ENCODE assay signal across 20 cellular contexts in the genomic region with DNA sequence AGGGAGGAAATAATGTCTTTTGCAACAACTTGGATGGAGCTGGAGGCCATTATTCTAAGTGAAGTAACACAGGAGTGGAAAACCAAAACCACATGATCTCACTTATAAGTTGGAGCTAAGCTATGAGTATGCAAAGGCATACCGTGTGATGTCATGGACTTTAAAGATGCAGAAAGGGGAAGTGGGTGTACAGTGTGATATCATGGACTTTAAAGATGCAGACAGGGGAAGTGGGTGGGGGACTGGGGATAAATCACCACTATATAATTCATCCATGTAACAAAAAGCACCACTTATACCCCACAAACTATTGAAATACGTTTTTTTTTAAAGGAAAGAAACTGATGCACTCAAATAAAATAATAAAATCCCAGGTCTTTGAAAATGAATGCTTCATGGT. TPM values are rescaled to one million over a fixed set of nuclear protein-coding genes. Genes with fewer than 3 reads are reported as not detected.
DNase-seq lines count a peak whose midpoint lies in the region; ATAC-seq and TF ChIP-seq lines count a peak whose summit lies in the region.
"Had no signal": no experiment of that assay in that cellular context is flagged by ENCODE, and none has a peak within 500 bp of the region (broad histone marks: within the 10 kb centered on the region; RNA-seq: fewer than 3 reads in every experiment).

No MANE protein-coding gene starts in this region.

- no peak overlapping the region for H3K4me3 ChIP-seq in fibroblast of mammary gland (ENCODE audit: control insufficient read depth, low read depth, low read length)
- no peak overlapping the region for H3K4me3 ChIP-seq in coronary artery
- H3K4me3 ChIP-seq: GM23338, transverse colon had no signal

- ATAC-seq in HG02884 (IDR thresholded peaks at IDR 0.05; ENCODE audit: unreplicated experiment) (peak; percentile 48), HG02852 (IDR thresholded peaks at IDR 0.05; ENCODE audit: unreplicated experiment) (no peak), Right ventricle myocardium superior (ENCODE audit: poor library complexity) (no peak)
- ATAC-seq: foreskin keratinocyte, GM23338 had no signal

- intact Hi-C loops in Right ventricle myocardium superior (cut with DNase I) = no loop called here

- TF ChIP-seq CTCF in fibroblast of mammary gland (conservative IDR thresholded peaks at IDR 0.05; ENCODE audit: control insufficient read depth, insufficient read depth, low read depth, low read length) (no peak), coronary artery (IDR thresholded peaks at IDR 0.05) (no peak)

- H3K27ac ChIP-seq in coronary artery = no peak overlapping the region
- H3K27ac ChIP-seq: foreskin keratinocyte, transverse colon had no signal

- DNase-seq in CD1c-positive myeloid dendritic cell (ENCODE audit: extremely low spot score) (peak; percentile 82), OCI-M1 (lab: John Stamatoyannopoulos, UW) (peak; percentile 79), fibroblast of mammary gland (ENCODE audit: low read depth) (peak; percentile 25), Right ventricle myocardium superior (no peak), AG20443 (ENCODE audit: low spot score) (no peak), coronary artery (ENCODE audit: low spot score) (no peak)
- DNase-seq: activated CD4-positive, CD25-positive, alpha-beta regulatory T cell; effector memory CD4-positive, alpha-beta T cell; foreskin keratinocyte; NCI-H1105 treated with DMSO at 0.1 percent for 48 hours; NCI-H226; stimulated activated CD4-positive, alpha-beta T cell treated with anti-CD3 and anti-CD28 coated beads, Interleukin-2, amount 100 ng/mL, for 48 hours; SW 1271; transverse colon had no signal

RNA-seq across cellular contexts. Expression of gene LYZL2, which starts 29.5 kb away (rescaled TPM):
- total RNA-seq in Right ventricle myocardium superior = not detected
- total RNA-seq: activated naive CD4-positive, alpha-beta T cell treated with anti-CD3 and anti-CD28 coated beads, Interleukin-2, amount 50 U/mL, for 72 hours; bronchial epithelial cell; foreskin keratinocyte; GM23338; lung microvascular endothelial cell; transverse colon had no signal

Comparison
In these comparisons a context has a peak if more than half of its experiments do, and no peak if none do; other contexts are left out.
1. DNase-seq: peak in CD1c-positive myeloid dendritic cell (single experiment), OCI-M1 (single experiment) and fibroblast of mammary gland (single experiment); none in Right ventricle myocardium superior (single experiment), AG20443 (single experiment) and coronary artery (single experiment).